In genomic region chr10:45076847-45077246, GRCh38 we compare ENCODE assay signal across 1 cellular context.
TF ChIP-seq lines count a peak whose summit lies in the region.

No MANE protein-coding gene starts in this region.

TF ChIP-seq in endothelial cell of umbilical vein, 7 proteins besides CTCF, POLR2A, EP300 and RAD21:
- no peak for TF ChIP-seq MAX (IDR thresholded peaks at IDR 0.05; ENCODE audit: insufficient read depth, insufficient read length)
- no peak for TF ChIP-seq FOS (IDR thresholded peaks at IDR 0.05; ENCODE audit: borderline replicate concordance, insufficient read depth, low read length)
- TF ChIP-seq POLR2AphosphoS5 (IDR thresholded peaks at IDR 0.05; ENCODE audit: insufficient read depth, low read depth, low read length) = no peak
- TF ChIP-seq EZH2 (IDR thresholded peaks at IDR 0.05; ENCODE audit: borderline replicate concordance, low read depth, low read length, severe bottlenecking) = no peak
- no peak for TF ChIP-seq GATA2 (IDR thresholded peaks at IDR 0.05; ENCODE audit: insufficient read depth, insufficient read length, low read depth, low read length)
- no peak for TF ChIP-seq MYC (IDR thresholded peaks at IDR 0.05; ENCODE audit: low read depth, low read length)
- TF ChIP-seq JUN (IDR thresholded peaks at IDR 0.05; ENCODE audit: borderline replicate concordance, insufficient read depth, insufficient read length, low read depth) = no peak
